ENCODE assay signal across 1 cellular context in the genomic region with DNA sequence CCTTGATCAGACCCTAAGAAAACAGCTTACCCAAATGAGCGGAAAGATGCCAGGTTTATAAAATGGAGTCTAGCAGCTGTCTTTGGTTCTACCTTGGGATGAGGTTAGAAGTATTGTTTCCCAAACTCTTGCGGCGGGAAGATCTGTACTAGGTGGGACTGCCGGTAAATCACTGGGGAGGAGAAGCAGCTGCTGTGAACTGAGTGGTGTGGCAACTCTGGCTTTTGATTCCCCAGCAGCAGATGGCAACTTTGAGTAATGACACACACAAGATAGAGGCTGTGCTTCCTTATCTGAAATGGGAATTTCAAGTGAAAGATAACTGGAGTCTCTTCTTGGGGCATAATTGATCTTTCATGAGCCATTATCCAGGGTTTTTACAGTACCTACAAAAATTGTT.
TF ChIP-seq lines count a peak whose summit lies in the region.

No MANE protein-coding gene starts in this region.

TF ChIP-seq in IMR-90, 13 proteins besides CTCF, POLR2A, EP300 and RAD21:
- no peak for TF ChIP-seq MAFK (IDR thresholded peaks at IDR 0.05; ENCODE audit: low read depth, low read length)
- TF ChIP-seq SMC3 (IDR thresholded peaks at IDR 0.05; ENCODE audit: low read depth, low read length) = no peak
- TF ChIP-seq FOS (IDR thresholded peaks at IDR 0.05; ENCODE audit: low read depth, low read length) = no peak
- TF ChIP-seq RCOR1 (IDR thresholded peaks at IDR 0.05; ENCODE audit: insufficient replicate concordance, low read length) = no peak
- no peak for TF ChIP-seq MAZ (IDR thresholded peaks at IDR 0.05; ENCODE audit: borderline replicate concordance, low read depth, low read length)
